Comparison of ENCODE assay signal across 10 cellular contexts in the genomic region with DNA sequence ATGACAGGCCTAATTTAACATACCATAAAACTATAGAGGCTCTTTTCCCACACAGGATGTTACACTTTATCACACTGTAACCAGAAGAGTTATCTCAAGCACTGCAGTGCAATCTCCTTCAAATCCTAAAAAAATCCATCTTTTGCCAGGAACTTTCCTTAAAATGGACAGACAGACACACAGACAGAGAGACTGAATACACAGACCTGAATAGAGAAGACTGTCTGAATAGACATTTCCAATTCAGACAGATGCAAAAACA. TPM values are rescaled to one million over a fixed set of nuclear protein-coding genes. Genes with fewer than 3 reads are reported as not detected.
DNase-seq lines count a peak whose midpoint lies in the region; ATAC-seq and TF ChIP-seq lines count a peak whose summit lies in the region.
"Had no signal": no experiment of that assay in that cellular context is flagged by ENCODE, and none has a peak within 500 bp of the region (broad histone marks: within the 10 kb centered on the region; RNA-seq: fewer than 3 reads in every experiment).

No MANE protein-coding gene starts in this region.

- TF ChIP-seq POLR2A in IMR-90 (IDR thresholded peaks at IDR 0.05; ENCODE audit: low read depth, low read length) (peak; percentile 13; the same call in 1 of the 2 replicates), stomach (IDR thresholded peaks at IDR 0.05) (no peak)

- dilution Hi-C loops in IMR-90 (cut with HindIII; ENCODE audit: low sequenced_read_pairs, unreplicated experiment), result no loop called here

- POLR2A ChIA-PET in IMR-90 (lab: Charles Lee; ENCODE audit: unreplicated experiment), result no interaction called here
- POLR2A ChIA-PET in activated CD8-positive, alpha-beta T cell treated with anti-CD3 and anti-CD28 coated beads, Interleukin-2, amount 10 ng/mL, durations not matched to agents 7 days and 5 days (lab: Charles Lee), result no interaction called here

- H3K79me1 ChIP-seq in IMR-90 (ENCODE audit: low read depth in 1 of 2, low read length in 2 of 2), result peaks cover 0 to 18% of the 10 kb centered on the region in 2 experiments; a peak in 2 of 4 replicates

- TF ChIP-seq RAD21 in IMR-90 (IDR thresholded peaks at IDR 0.05; ENCODE audit: low read length), result no peak

- no peaks in the 10 kb centered on the region for H3K9me3 ChIP-seq in IMR-90 (ENCODE audit: control insufficient read depth, insufficient read depth, low read length)
- no peaks in the 10 kb centered on the region for H3K9me3 ChIP-seq in ascending aorta
- H3K9me3 ChIP-seq in stomach, result no peaks in the 10 kb centered on the region
- H3K9me3 ChIP-seq: adrenal gland had no signal

- intact Hi-C loops in IMR-90 (cut with micrococcal nuclease) (no loop called here), ascending aorta (cut with DNase I) (no loop called here), stomach (cut with DNase I; ENCODE audit: low total_unique reads) (no loop called here)

- peak overlapping the region; percentile 79; the same call in 1 of the 2 replicates for H3K18ac ChIP-seq in IMR-90 (ENCODE audit: low read depth, low read length)

- peak overlapping the region; percentile 99 for H2BK5ac ChIP-seq in IMR-90 (ENCODE audit: low read depth, low read length, poor library complexity, severe bottlenecking)

- H4K91ac ChIP-seq in IMR-90 (ENCODE audit: insufficient read depth, low read depth, low read length), result no peak overlapping the region

- H3K9me3 Mint-ChIP-seq in memory B cell, result no peaks in the 10 kb centered on the region
- no peaks in the 10 kb centered on the region for H3K9me3 Mint-ChIP-seq in activated CD8-positive, alpha-beta T cell treated with anti-CD3 and anti-CD28 coated beads, Interleukin-2, amount 10 ng/mL, durations not matched to agents 7 days and 5 days (ENCODE audit: insufficient read depth)
- H3K9me3 Mint-ChIP-seq: H9 had no signal

- H3K23ac ChIP-seq in IMR-90 (ENCODE audit: low read depth, low read length), result peak overlapping the region; percentile 54; the same call in 1 of the 2 replicates

- no TSS peak for BruUV-seq in IMR-90 (replicated peaks; lab: Mats Ljungman, UMichigan)

- H3K56ac ChIP-seq in IMR-90 (ENCODE audit: extremely low read depth, insufficient read depth, low read length), result peak overlapping the region; percentile 25; the same call in 1 of the 2 replicates

- H3K4me1 ChIP-seq in IMR-90 (ENCODE audit: control insufficient read depth, insufficient read depth, low read length) (peaks cover 31% of the 10 kb centered on the region), ascending aorta (peaks cover 17 to 67% of the 10 kb centered on the region in 2 donors), stomach (peaks cover 14 to 97% (median 54%) of the 10 kb centered on the region in 4 donors)

- H3K36me3 ChIP-seq in IMR-90 (ENCODE audit: control insufficient read depth, insufficient read depth, low read length), result peaks cover 2% of the 10 kb centered on the region; the same call in 1 of the 2 replicates
- no peaks in the 10 kb centered on the region for H3K36me3 ChIP-seq in ascending aorta
- no peaks in the 10 kb centered on the region for H3K36me3 ChIP-seq in stomach
- H3K36me3 ChIP-seq: adrenal gland had no signal

- ATAC-seq in IMR-90 (ENCODE audit: low read depth), result no peak
- ATAC-seq in memory B cell (ENCODE audit: low read depth), result no peak
- ATAC-seq in activated CD8-positive, alpha-beta T cell treated with anti-CD3 and anti-CD28 coated beads, Interleukin-2, amount 10 ng/mL, durations not matched to agents 7 days and 5 days, result no peak

- H3K4me2 ChIP-seq in IMR-90 (ENCODE audit: low read depth, low read length), result peak overlapping the region; percentile 68; the same call in 1 of the 2 replicates

- DNase-seq in IMR-90, result no peak
- DNase-seq in ascending aorta (ENCODE audit: low spot score in 2 of 2), result no peak
- DNase-seq in memory B cell (ENCODE audit: low spot score in 2 of 2), result no peak
- DNase-seq in stomach, result no peak
- DNase-seq in AG08395 (ENCODE audit: low spot score), result no peak
- no peak for DNase-seq in mucosa of gallbladder (ENCODE audit: low spot score)
- DNase-seq in activated CD8-positive, alpha-beta T cell treated with anti-CD3 and anti-CD28 coated beads, Interleukin-2, amount 10 ng/mL, durations not matched to agents 7 days and 5 days, result no peak
- DNase-seq: NCI-H2081 had no signal

- no peak for TF ChIP-seq EP300 in stomach (IDR thresholded peaks at IDR 0.05)

- peak overlapping the region; percentile 73 for H3K27ac Mint-ChIP-seq in memory B cell
- H3K27ac Mint-ChIP-seq in activated CD8-positive, alpha-beta T cell treated with anti-CD3 and anti-CD28 coated beads, Interleukin-2, amount 10 ng/mL, durations not matched to agents 7 days and 5 days, result no peak overlapping the region

- in situ Hi-C loops in IMR-90 (cut with MboI; ENCODE audit: low sequenced_read_pairs), result loop anchor here (10.0 kb wide), 1 partner anchor 130 kb away; the partner anchor contains the start of gene SSH1

- H2BK15ac ChIP-seq in IMR-90 (ENCODE audit: low read depth, low read length), result no peak overlapping the region

- H3K36me3 Mint-ChIP-seq in memory B cell, result no peaks in the 10 kb centered on the region
- H3K36me3 Mint-ChIP-seq in activated CD8-positive, alpha-beta T cell treated with anti-CD3 and anti-CD28 coated beads, Interleukin-2, amount 10 ng/mL, durations not matched to agents 7 days and 5 days (ENCODE audit: low read depth), result no peaks in the 10 kb centered on the region

- CTCF ChIA-PET in IMR-90 (lab: Yijun Ruan, JAX), result no interaction called here
- CTCF ChIA-PET in activated CD8-positive, alpha-beta T cell treated with anti-CD3 and anti-CD28 coated beads, Interleukin-2, amount 10 ng/mL, durations not matched to agents 7 days and 5 days (lab: Charles Lee), result interaction anchor here (0.7 to 1.5 kb wide), 5 partner anchors 30 to 107 kb away, joined by 3 to 6 read pairs (median 3); no protein-coding TSS in a partner anchor

- peak overlapping the region; percentile 4; the same call in 1 of the 2 replicates for H2BK120ac ChIP-seq in IMR-90 (ENCODE audit: low read depth, low read length)

- H2BK20ac ChIP-seq in IMR-90 (ENCODE audit: low read depth, low read length), result peak overlapping the region; percentile 12; the same call in 1 of the 2 replicates

- H2AFZ ChIP-seq in IMR-90 (replicated peaks; ENCODE audit: low read length, poor library complexity), result no peak overlapping the region

- H3K4ac ChIP-seq in IMR-90 (ENCODE audit: low read depth, low read length), result peak overlapping the region; percentile 1; the same call in 1 of the 2 replicates

- H4K8ac ChIP-seq in IMR-90 (ENCODE audit: low read depth in 2 of 2, low read length in 2 of 2), result peak overlapping the region; percentile 50 to 60; a peak in 3 of 4 replicates

- H3K9me1 ChIP-seq in IMR-90 (ENCODE audit: insufficient read depth, low read length), result peaks cover 7% of the 10 kb centered on the region

- no peak overlapping the region for H2AK9ac ChIP-seq in IMR-90 (replicated peaks; ENCODE audit: low read depth, low read length, poor library complexity)

- H4K20me1 ChIP-seq in IMR-90 (ENCODE audit: insufficient read depth, low read length), result peaks cover 64% of the 10 kb centered on the region

- no peaks in the 10 kb centered on the region for H3K27me3 Mint-ChIP-seq in memory B cell
- no peaks in the 10 kb centered on the region for H3K27me3 Mint-ChIP-seq in activated CD8-positive, alpha-beta T cell treated with anti-CD3 and anti-CD28 coated beads, Interleukin-2, amount 10 ng/mL, durations not matched to agents 7 days and 5 days (ENCODE audit: low read depth)

- peaks cover 55% of the 10 kb centered on the region for H3K4me1 Mint-ChIP-seq in memory B cell
- peaks cover 52% of the 10 kb centered on the region for H3K4me1 Mint-ChIP-seq in activated CD8-positive, alpha-beta T cell treated with anti-CD3 and anti-CD28 coated beads, Interleukin-2, amount 10 ng/mL, durations not matched to agents 7 days and 5 days (ENCODE audit: low read depth)

- peak overlapping the region; percentile 10; the same call in 1 of the 2 replicates for H3K14ac ChIP-seq in IMR-90 (replicated peaks; ENCODE audit: low read depth, low read length)

- H3K27me3 ChIP-seq in IMR-90 (ENCODE audit: control insufficient read depth, insufficient read depth, low read length) (no peaks in the 10 kb centered on the region), ascending aorta (no peaks in the 10 kb centered on the region), stomach (no peaks in the 10 kb centered on the region)
- H3K27me3 ChIP-seq: adrenal gland had no signal

- no peak overlapping the region; the same call in 1 of the 2 replicates for H4K5ac ChIP-seq in IMR-90 (ENCODE audit: low read depth, low read length)

- no peak overlapping the region for H3K4me3 Mint-ChIP-seq in memory B cell
- no peak overlapping the region for H3K4me3 Mint-ChIP-seq in activated CD8-positive, alpha-beta T cell treated with anti-CD3 and anti-CD28 coated beads, Interleukin-2, amount 10 ng/mL, durations not matched to agents 7 days and 5 days
- H3K4me3 Mint-ChIP-seq: H9 had no signal

- TF ChIP-seq CTCF in IMR-90 (conservative IDR thresholded peaks at IDR 0.05; ENCODE audit: low read depth, low read length) (no peak), ascending aorta (IDR thresholded peaks at IDR 0.05) (no peak), stomach (IDR thresholded peaks at IDR 0.05) (no peak)

- H3K27ac ChIP-seq in IMR-90 (ENCODE audit: insufficient read depth, low read length) (no peak overlapping the region), ascending aorta (peak overlapping the region; percentile 69 to 75), stomach (peak overlapping the region in 3 of 5 donors; percentile 74 to 97 (median 75))

- H2AK5ac ChIP-seq in IMR-90 (ENCODE audit: low read depth, low read length), result no peak overlapping the region

- no peak overlapping the region for H3K4me3 ChIP-seq in IMR-90 (ENCODE audit: insufficient read depth, low read depth, low read length)
- H3K4me3 ChIP-seq in ascending aorta, result no peak overlapping the region
- H3K4me3 ChIP-seq in stomach, result no peak overlapping the region
- H3K4me3 ChIP-seq: adrenal gland had no signal

- H3K9ac ChIP-seq in IMR-90 (ENCODE audit: low read depth, low read length), result peak overlapping the region; percentile 90; the same call in 1 of the 2 replicates

TF ChIP-seq in IMR-90, 13 proteins besides CTCF, POLR2A, EP300 and RAD21 (continues in another document):
- TF ChIP-seq CHD1 (IDR thresholded peaks at IDR 0.05; ENCODE audit: low read depth, low read length) (no peak), BHLHE40 (IDR thresholded peaks at IDR 0.05; ENCODE audit: low read depth, low read length) (no peak), FOS (IDR thresholded peaks at IDR 0.05; ENCODE audit: low read depth, low read length) (no peak), CEBPB (IDR thresholded peaks at IDR 0.05; ENCODE audit: low read depth, low read length) (no peak), MAFK (IDR thresholded peaks at IDR 0.05; ENCODE audit: low read depth, low read length) (no peak)

RNA-seq across cellular contexts. Expression of gene CORO1C, which starts 6.5 kb away (rescaled TPM):
- total RNA-seq in IMR-90 (2012; rRNA removed), result 1,042 and 1,100 TPM in 2 replicates
- polyA plus RNA-seq in IMR-90 (2012; rRNA removed), result 591 and 675 TPM in 2 replicates
- 183 and 262 TPM in 2 replicates for polyA plus RNA-seq in IMR-90 (2012; cell fraction: cytosol; rRNA removed)
- polyA plus RNA-seq in IMR-90 (2012; cell fraction: nucleus; rRNA removed; ENCODE audit: low replicate concordance), result 145 and 350 TPM in 2 replicates
- total RNA-seq in ascending aorta, result 106 TPM
- 100 to 1,000 TPM; 143 to 392 (median 188) TPM for total RNA-seq in stomach
- polyA plus RNA-seq in stomach, result 10 to 100 TPM; 27.4 to 45.4 (median 44.1) TPM
- total RNA-seq in mucosa of gallbladder, result 194 TPM
- total RNA-seq in activated CD8-positive, alpha-beta T cell treated with anti-CD3 and anti-CD28 coated beads, Interleukin-2, amount 10 ng/mL, durations not matched to agents 7 days and 5 days, result 10 to 100 TPM; 66.3 to 69.2 TPM
